Comparison of ENCODE assay signal across 18 cellular contexts in genomic region chr18:65343571-65343970, GRCh38.
DNase-seq lines count a peak whose midpoint lies in the region; ATAC-seq and TF ChIP-seq lines count a peak whose summit lies in the region.
"Had no signal": no experiment of that assay in that cellular context is flagged by ENCODE, and none has a peak within 500 bp of the region (broad histone marks: within the 10 kb centered on the region; RNA-seq: fewer than 3 reads in every experiment).

No MANE protein-coding gene starts in this region.

- no peaks in the 10 kb centered on the region for H3K9me2 ChIP-seq in GM23338 (ENCODE audit: insufficient read depth)

- H3K4me1 Mint-ChIP-seq in GM23338 (peaks cover 3% of the 10 kb centered on the region; the same call in 2 of the 3 replicates), nephron progenitor cell (peaks cover 6% of the 10 kb centered on the region)
- H3K4me1 Mint-ChIP-seq: B cell had no signal

- H3K36me3 Mint-ChIP-seq in GM23338 (ENCODE audit: low read depth) (no peaks in the 10 kb centered on the region), nephron progenitor cell (ENCODE audit: low read depth) (no peaks in the 10 kb centered on the region)
- H3K36me3 Mint-ChIP-seq: CD8-positive, alpha-beta T cell had no signal

- H3K36me3 ChIP-seq in GM23338 (ENCODE audit: insufficient read depth), result no peaks in the 10 kb centered on the region
- H3K36me3 ChIP-seq in OCI-LY3 (replicated peaks; ENCODE audit: low read depth, low read length), result no peaks in the 10 kb centered on the region
- H3K36me3 ChIP-seq in heart left ventricle, result no peaks in the 10 kb centered on the region
- H3K36me3 ChIP-seq: BLaER1 treated with 17β-estradiol and CSF1 and Interleukin-3, amounts not matched to agents 10 nM and 100 nM had no signal

- H3K4me2 ChIP-seq in GM23338 (no peak overlapping the region), OCI-LY3 (ENCODE audit: low read length) (no peak overlapping the region)
- H3K4me2 ChIP-seq: A549; BLaER1 treated with 17β-estradiol and CSF1 and Interleukin-3, amounts not matched to agents 10 nM and 100 nM had no signal

- H3K4me3 Mint-ChIP-seq in GM23338 (no peak overlapping the region), nephron progenitor cell (no peak overlapping the region)
- H3K4me3 Mint-ChIP-seq: B cell; CD4-positive, alpha-beta T cell; CD8-positive, alpha-beta T cell had no signal

- DNase-seq in GM23338 (ENCODE audit: low spot score) (no peak), nephron progenitor cell (no peak), heart left ventricle (no peak), NCI-H1436 (lab: John Stamatoyannopoulos, UW) (no peak)
- DNase-seq: AML-193; Caco-2; Calu3; CD4-positive, alpha-beta T cell; CD8-positive, alpha-beta T cell; DMS79 treated with DMSO at 0.1 percent for 48 hours; GF-D8 had no signal

- TF ChIP-seq CTCF in GM23338 (conservative IDR thresholded peaks at IDR 0.05; ENCODE audit: low read depth in 2 of 2), result no peak
- no peak for TF ChIP-seq CTCF in OCI-LY3 (IDR thresholded peaks at IDR 0.05; ENCODE audit: low read depth, low read length)
- no peak for TF ChIP-seq CTCF in nephron progenitor cell (IDR thresholded peaks at IDR 0.05)
- TF ChIP-seq CTCF in heart left ventricle (IDR thresholded peaks at IDR 0.05), result no peak

- ATAC-seq in GM23338 (no peak), heart left ventricle (no peak), HG02852 (IDR thresholded peaks at IDR 0.05; ENCODE audit: unreplicated experiment) (no peak)
- ATAC-seq: A549; CD8-positive, alpha-beta T cell had no signal

- no peak for TF ChIP-seq POLR2A in heart left ventricle (IDR thresholded peaks at IDR 0.05)

- H2AFZ ChIP-seq in GM23338 (0 out of 2 replicates have a peak overlapping the region, but pooled peaks have one; percentile 24), OCI-LY3 (ENCODE audit: low read depth, low read length) (0 out of 2 replicates have a peak overlapping the region, but pooled peaks have one; percentile 2)

- H3K27ac ChIP-seq in GM23338 (ENCODE audit: low read depth) (no peak overlapping the region), OCI-LY3 (ENCODE audit: low read length) (no peak overlapping the region), heart left ventricle (no peak overlapping the region)
- H3K27ac ChIP-seq: 22Rv1; A549; BLaER1 treated with 17β-estradiol and CSF1 and Interleukin-3, amounts not matched to agents 10 nM and 100 nM; C4-2B had no signal

- H3F3A ChIP-seq in GM23338 (replicated peaks; ENCODE audit: low read depth), result no peaks in the 10 kb centered on the region

- H3K9me3 ChIP-seq in OCI-LY3 (ENCODE audit: insufficient read depth, low read length) (no peaks in the 10 kb centered on the region), heart left ventricle (peaks cover 0 to 10% (median 0%) of the 10 kb centered on the region in 12 donors)
- H3K9me3 ChIP-seq: A549, Caco-2 had no signal

- H3K27me3 ChIP-seq in GM23338 (ENCODE audit: insufficient read depth) (no peaks in the 10 kb centered on the region), OCI-LY3 (ENCODE audit: low read depth, low read length) (no peaks in the 10 kb centered on the region), heart left ventricle (no peaks in the 10 kb centered on the region)
- H3K27me3 ChIP-seq: BLaER1 treated with 17β-estradiol and CSF1 and Interleukin-3, amounts not matched to agents 10 nM and 100 nM had no signal

- no peaks in the 10 kb centered on the region for H3K4me1 ChIP-seq in GM23338 (ENCODE audit: insufficient read depth)
- H3K4me1 ChIP-seq in OCI-LY3 (ENCODE audit: low read length), result no peaks in the 10 kb centered on the region
- H3K4me1 ChIP-seq in heart left ventricle, result no peaks in the 10 kb centered on the region
- H3K4me1 ChIP-seq: A549; BLaER1 treated with 17β-estradiol and CSF1 and Interleukin-3, amounts not matched to agents 10 nM and 100 nM; Caco-2 had no signal

- 83 to 88% (median 86%) methylated on average over 5 of the region's 5 CpGs for WGBS in heart left ventricle, 4 donors

- H3K27me3 Mint-ChIP-seq in GM23338 (ENCODE audit: insufficient read depth, low read depth, poor library complexity) (no peaks in the 10 kb centered on the region), nephron progenitor cell (ENCODE audit: low read depth, poor library complexity) (no peaks in the 10 kb centered on the region)
- H3K27me3 Mint-ChIP-seq: B cell; CD4-positive, alpha-beta T cell had no signal

- H3K27ac Mint-ChIP-seq in GM23338 (no peak overlapping the region), nephron progenitor cell (peak overlapping the region; percentile 66)
- H3K27ac Mint-ChIP-seq: B cell; CD4-positive, alpha-beta T cell; CD8-positive, alpha-beta T cell had no signal

- H3K9ac ChIP-seq in OCI-LY3 (ENCODE audit: low read length), result no peak overlapping the region
- H3K9ac ChIP-seq: BLaER1 treated with 17β-estradiol and CSF1 and Interleukin-3, amounts not matched to agents 10 nM and 100 nM had no signal

- no peaks in the 10 kb centered on the region for H4K20me1 ChIP-seq in GM23338 (replicated peaks; ENCODE audit: insufficient read depth)
- H4K20me1 ChIP-seq in OCI-LY3 (ENCODE audit: insufficient read depth, low read length), result no peaks in the 10 kb centered on the region
- H4K20me1 ChIP-seq: BLaER1 treated with 17β-estradiol and CSF1 and Interleukin-3, amounts not matched to agents 10 nM and 100 nM had no signal

- intact Hi-C loops in heart left ventricle (cut with DNase I), result no loop called here

- H3K9me3 Mint-ChIP-seq in GM23338 (no peaks in the 10 kb centered on the region), nephron progenitor cell (peaks cover 7% of the 10 kb centered on the region)

- H3K79me2 ChIP-seq in GM23338 (replicated peaks; ENCODE audit: insufficient read depth), result no peaks in the 10 kb centered on the region
- no peaks in the 10 kb centered on the region for H3K79me2 ChIP-seq in OCI-LY3 (ENCODE audit: low read length)

- H3K4me3 ChIP-seq in GM23338 (no peak overlapping the region), OCI-LY3 (ENCODE audit: low read length) (no peak overlapping the region), heart left ventricle (no peak overlapping the region)
- H3K4me3 ChIP-seq: A549; BLaER1 treated with 17β-estradiol and CSF1 and Interleukin-3, amounts not matched to agents 10 nM and 100 nM had no signal

TF ChIP-seq in GM23338, 12 proteins besides CTCF, POLR2A, EP300 and RAD21 (continues in another document):
- no peak for TF ChIP-seq REST (IDR thresholded peaks at IDR 0.05; ENCODE audit: unreplicated experiment)
- TF ChIP-seq ZNF331 (CRISPR knock-in tag; IDR thresholded peaks at IDR 0.05; ENCODE audit: low read depth), result no peak
- no peak for TF ChIP-seq CREB1 (CRISPR knock-in tag; IDR thresholded peaks at IDR 0.05; ENCODE audit: low read depth)
- no peak for TF ChIP-seq STAT1 (IDR thresholded peaks at IDR 0.05; ENCODE audit: unreplicated experiment)
- no peak for TF ChIP-seq JUNB (IDR thresholded peaks at IDR 0.05; ENCODE audit: unreplicated experiment)
- TF ChIP-seq ETS1 (IDR thresholded peaks at IDR 0.05), result no peak
- no peak for TF ChIP-seq POLR2AphosphoS5 (IDR thresholded peaks at IDR 0.05; ENCODE audit: low read depth)
